19 cellular contexts compared by ENCODE assay signal in genomic region chr18:24220318-24220688, GRCh38.
"Had no signal": no experiment of that assay in that cellular context is flagged by ENCODE, and none has a peak within 500 bp of the region (broad histone marks: within the 10 kb centered on the region; RNA-seq: fewer than 3 reads in every experiment).

No MANE protein-coding gene starts in this region.

- H3K9ac ChIP-seq: parathyroid adenoma had no signal

- DNase-seq: activated CD4-positive, alpha-beta memory T cell treated with anti-CD3 and anti-CD28 coated beads, Interleukin-2, amount 10 ng/mL, durations not matched to agents 7 days and 5 days; activated CD4-positive, alpha-beta T cell treated with anti-CD3 and anti-CD28 coated beads, Interleukin-2, amount 10 ng/mL, durations not matched to agents 24 days and 14 days; activated CD8-positive, alpha-beta memory T cell treated with anti-CD3 and anti-CD28 coated beads, Interleukin-2, amount 10 ng/mL, durations not matched to agents 7 days and 5 days; activated gamma-delta T cell treated with Interleukin-2 at 50 U/mL for 16 hours; cortex of kidney; effector CD4-positive, alpha-beta T cell; erythroblast; foreskin fibroblast; kidney glomerular epithelial cell; stimulated activated CD4-positive, alpha-beta T cell treated with anti-CD3 and anti-CD28 coated beads, Interleukin-1b, Interleukin-23, amount 100 ng/mL, for 48 hours had no signal

- H3K27me3 Mint-ChIP-seq: stimulated activated naive CD8-positive, alpha-beta T cell treated with anti-CD3 and anti-CD28 coated beads, Interleukin-15, Interleukin-2, amounts not matched to agents 100 ng/mL and 50 ng/mL, for 24 hours had no signal

- H3K9me3 Mint-ChIP-seq: activated CD4-positive, alpha-beta memory T cell treated with anti-CD3 and anti-CD28 coated beads, Interleukin-2, amount 10 ng/mL, durations not matched to agents 7 days and 5 days; activated CD4-positive, alpha-beta T cell treated with anti-CD3 and anti-CD28 coated beads, Interleukin-2, amount 10 ng/mL, durations not matched to agents 24 days and 14 days; activated naive CD4-positive, alpha-beta T cell treated with anti-CD3 and anti-CD28 coated beads, Interleukin-2, amount 50 U/mL, for 24 hours; nephron; stimulated activated naive CD8-positive, alpha-beta T cell treated with anti-CD3 and anti-CD28 coated beads, Interleukin-15, Interleukin-2, amounts not matched to agents 100 ng/mL and 50 ng/mL, for 24 hours; T-helper 1 cell treated with Interleukin-12 subunit alpha and Interleukin-12 subunit beta and Interleukin-4 antibody, amounts not matched to agents 30 μg/mL and 1 μg/mL, for 36 hours had no signal

- H3K4me3 ChIP-seq: ascending aorta, right lobe of liver, skin epidermis, tibial nerve had no signal

- H3K27ac Mint-ChIP-seq: activated CD4-positive, alpha-beta memory T cell treated with anti-CD3 and anti-CD28 coated beads, Interleukin-2, amount 10 ng/mL, durations not matched to agents 7 days and 5 days; activated CD4-positive, alpha-beta T cell treated with anti-CD3 and anti-CD28 coated beads, Interleukin-2, amount 10 ng/mL, durations not matched to agents 24 days and 14 days; activated CD8-positive, alpha-beta memory T cell treated with anti-CD3 and anti-CD28 coated beads, Interleukin-2, amount 10 ng/mL, durations not matched to agents 7 days and 5 days; activated naive CD4-positive, alpha-beta T cell treated with anti-CD3 and anti-CD28 coated beads, Interleukin-2, amount 50 U/mL, for 24 hours; nephron; stimulated activated naive CD8-positive, alpha-beta T cell treated with anti-CD3 and anti-CD28 coated beads, Interleukin-15, Interleukin-2, amounts not matched to agents 100 ng/mL and 50 ng/mL, for 24 hours; T-helper 1 cell treated with Interleukin-12 subunit alpha and Interleukin-12 subunit beta and Interleukin-4 antibody, amounts not matched to agents 30 μg/mL and 1 μg/mL, for 36 hours had no signal

- H3K27me3 ChIP-seq: ascending aorta, right lobe of liver, tibial nerve had no signal

- H3K4me1 Mint-ChIP-seq: activated CD4-positive, alpha-beta memory T cell treated with anti-CD3 and anti-CD28 coated beads, Interleukin-2, amount 10 ng/mL, durations not matched to agents 7 days and 5 days; activated CD4-positive, alpha-beta T cell treated with anti-CD3 and anti-CD28 coated beads, Interleukin-2, amount 10 ng/mL, durations not matched to agents 24 days and 14 days; activated CD8-positive, alpha-beta memory T cell treated with anti-CD3 and anti-CD28 coated beads, Interleukin-2, amount 10 ng/mL, durations not matched to agents 7 days and 5 days; activated naive CD4-positive, alpha-beta T cell treated with anti-CD3 and anti-CD28 coated beads, Interleukin-2, amount 50 U/mL, for 24 hours had no signal

- H3K36me3 ChIP-seq: right lobe of liver had no signal

- H3K4me3 Mint-ChIP-seq: activated CD4-positive, alpha-beta memory T cell treated with anti-CD3 and anti-CD28 coated beads, Interleukin-2, amount 10 ng/mL, durations not matched to agents 7 days and 5 days; activated CD4-positive, alpha-beta T cell treated with anti-CD3 and anti-CD28 coated beads, Interleukin-2, amount 10 ng/mL, durations not matched to agents 24 days and 14 days; activated CD8-positive, alpha-beta memory T cell treated with anti-CD3 and anti-CD28 coated beads, Interleukin-2, amount 10 ng/mL, durations not matched to agents 7 days and 5 days; activated naive CD4-positive, alpha-beta T cell treated with anti-CD3 and anti-CD28 coated beads, Interleukin-2, amount 50 U/mL, for 24 hours; nephron; stimulated activated naive CD8-positive, alpha-beta T cell treated with anti-CD3 and anti-CD28 coated beads, Interleukin-15, Interleukin-2, amounts not matched to agents 100 ng/mL and 50 ng/mL, for 24 hours; T-helper 1 cell treated with Interleukin-12 subunit alpha and Interleukin-12 subunit beta and Interleukin-4 antibody, amounts not matched to agents 30 μg/mL and 1 μg/mL, for 36 hours had no signal

- H2AFZ ChIP-seq: parathyroid adenoma had no signal

- ATAC-seq: activated CD8-positive, alpha-beta memory T cell treated with anti-CD3 and anti-CD28 coated beads, Interleukin-2, amount 10 ng/mL, durations not matched to agents 7 days and 5 days had no signal

- H3K4me1 ChIP-seq: parathyroid adenoma had no signal

- H3K9me3 ChIP-seq: ascending aorta, right lobe of liver, tibial nerve had no signal

- H3K36me3 Mint-ChIP-seq: activated CD8-positive, alpha-beta memory T cell treated with anti-CD3 and anti-CD28 coated beads, Interleukin-2, amount 10 ng/mL, durations not matched to agents 7 days and 5 days; activated naive CD4-positive, alpha-beta T cell treated with anti-CD3 and anti-CD28 coated beads, Interleukin-2, amount 50 U/mL, for 24 hours had no signal

- H3K27ac ChIP-seq: parathyroid adenoma, right lobe of liver, skin epidermis, tibial nerve had no signal
